Comparison of ENCODE assay signal across 8 cellular contexts in the genomic region with DNA sequence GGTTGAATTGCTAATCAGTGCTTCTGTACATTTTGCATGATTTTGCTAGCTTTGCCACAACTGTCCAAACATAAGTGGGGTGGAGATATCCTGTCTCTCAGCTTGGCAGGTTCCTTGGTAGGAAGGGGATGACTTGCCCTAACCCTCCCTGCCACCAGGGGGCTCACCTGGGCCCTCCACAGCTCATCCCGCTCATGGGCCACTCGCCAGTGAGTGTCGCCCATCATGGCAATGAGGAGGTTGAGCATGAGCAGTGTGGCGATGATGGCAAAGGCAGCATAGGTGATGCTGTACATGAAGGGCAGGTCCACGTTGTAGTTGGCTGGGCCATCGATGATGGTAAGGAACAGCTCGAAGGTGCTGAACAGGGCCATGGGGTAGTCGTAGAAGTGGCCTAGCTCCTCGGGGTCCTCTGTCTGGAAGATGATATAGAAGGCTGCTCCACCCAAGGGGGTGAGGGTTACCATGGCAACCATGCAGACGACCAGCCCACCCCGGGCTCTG. TPM values are rescaled to one million over a fixed set of nuclear protein-coding genes. Genes with fewer than 3 reads are reported as not detected.
DNase-seq lines count a peak whose midpoint lies in the region; ATAC-seq, FAIRE-seq and TF ChIP-seq lines count a peak whose summit lies in the region.

No MANE protein-coding gene starts in this region.

- H3K4me3 ChIP-seq in keratinocyte (ENCODE audit: control insufficient read depth in 2 of 3, extremely low read depth in 1 of 3, insufficient read depth in 2 of 3, low read depth in 1 of 3, low read length in 3 of 3), result no peak overlapping the region

- FAIRE-seq in keratinocyte (lab: Jason Lieb, UNC), result no peak

- no peaks in the 10 kb centered on the region for H3K36me3 ChIP-seq in keratinocyte (ENCODE audit: control insufficient read depth in 2 of 2, extremely low read depth in 1 of 2, insufficient read depth in 2 of 2, low read length in 2 of 2)

- ATAC-seq in GM18502 (IDR thresholded peaks at IDR 0.05; ENCODE audit: poor library complexity, unreplicated experiment) (peak; percentile 89), HG03439 (IDR thresholded peaks at IDR 0.05; ENCODE audit: unreplicated experiment) (peak; percentile 72)

- TF ChIP-seq CTCF in keratinocyte (optimal IDR thresholded peaks at IDR 0.05 in 1 of 3, IDR thresholded peaks at IDR 0.05 in 1 of 3, conservative IDR thresholded peaks at IDR 0.05 in 1 of 3; ENCODE audit: extremely low read depth in 1 of 3, insufficient read depth in 2 of 3, low read length in 3 of 3), result peak; percentile 73 to 84 (median 80)

- in situ Hi-C loops in ACHN (cut with HindIII; ENCODE audit: low pct_ligation_motif_present, low pct_unique_long_range_greater_than_20kb, low sequenced_read_pairs), result no loop called here

- no peak overlapping the region for H3K4me2 ChIP-seq in keratinocyte (ENCODE audit: control insufficient read depth, extremely low read depth, insufficient read depth, low read depth, low read length)

- H3K9me3 ChIP-seq in keratinocyte (ENCODE audit: control insufficient read depth, low read depth, low read length), result no peaks in the 10 kb centered on the region

- no peaks in the 10 kb centered on the region for H3K4me1 ChIP-seq in keratinocyte (ENCODE audit: control insufficient read depth, extremely low read depth, insufficient read depth, low read length)

- H3K79me2 ChIP-seq in keratinocyte (ENCODE audit: control insufficient read depth, insufficient read depth, low read length), result no peaks in the 10 kb centered on the region

- H3K9ac ChIP-seq in keratinocyte (ENCODE audit: control insufficient read depth, extremely low read depth, insufficient read depth, low read length), result no peak overlapping the region

- dilution Hi-C loops in keratinocyte (cut with MboI; ENCODE audit: extremely low pct_ligation_motif_present, low sequenced_read_pairs), result no loop called here

- no peak overlapping the region for H2AFZ ChIP-seq in keratinocyte (ENCODE audit: control insufficient read depth, low read length)

- H4K20me1 ChIP-seq in keratinocyte (ENCODE audit: control insufficient read depth, extremely low read depth, insufficient read depth, low read length), result no peaks in the 10 kb centered on the region

- no peak overlapping the region for H3K27ac ChIP-seq in keratinocyte (ENCODE audit: control insufficient read depth, insufficient read depth, low read length)

- H3K9me1 ChIP-seq in keratinocyte (ENCODE audit: control insufficient read depth, extremely low read depth, insufficient read depth, low read length), result no peaks in the 10 kb centered on the region

- DNase-seq in ACHN (peak; percentile 37), keratinocyte (ENCODE audit: low read depth, low spot score) (no peak), retina (no peak), NCI-H1092 treated with DMSO at 0.1 percent for 48 hours (lab: John Stamatoyannopoulos, UW) (no peak), NCI-H1694 treated with DMSO at 0.1 percent for 48 hours (lab: John Stamatoyannopoulos, UW) (no peak)
- DNase-seq in activated CD4-positive, alpha-beta T cell treated with anti-CD3 and anti-CD28 coated beads, Interleukin-2, amount 50 U/mL, for 48 hours, result peak; percentile 42 to 53

- no peaks in the 10 kb centered on the region for H3K27me3 ChIP-seq in keratinocyte (ENCODE audit: control insufficient read depth, extremely low read depth, insufficient read depth, low read length)

RNA-seq across cellular contexts. Expression of a gene that starts 12.2 kb away (rescaled TPM):
- polyA plus RNA-seq in keratinocyte, result 0.63 to 1.8 TPM (median 1.5 TPM) in 3 replicates
- 0.59 TPM for polyA plus RNA-seq in keratinocyte (2011; ENCODE audit: low read depth)
- polyA plus RNA-seq in keratinocyte (2011; cell fraction: cytosol; rRNA removed), result 0.21 and 0.33 TPM in 2 replicates
- 1.9 and 2.2 TPM in 2 replicates for polyA plus RNA-seq in keratinocyte (2011; cell fraction: nucleus; rRNA removed)
- 0.50 and 1.9 TPM in 2 replicates for polyA plus RNA-seq in keratinocyte (2012; ENCODE audit: low replicate concordance)
- 1.0 to 1.9 TPM (median 1.8 TPM) in 3 replicates for polyA minus RNA-seq in keratinocyte
- not detected for polyA minus RNA-seq in keratinocyte (2011; cell fraction: cytosol; rRNA and poly(A)+ RNA removed)
- 0.62 and 1.5 TPM in 2 replicates for polyA minus RNA-seq in keratinocyte (2011; cell fraction: nucleus; rRNA and poly(A)+ RNA removed)

RNA-seq across cellular contexts. Expression of a gene that starts 18.5 kb away (rescaled TPM):
- polyA plus RNA-seq in keratinocyte, result 0.59 to 3.0 TPM (median 1.9 TPM) in 3 replicates
- 17.8 TPM for polyA plus RNA-seq in keratinocyte (2011; ENCODE audit: low read depth)
- 0.82 and 0.94 TPM in 2 replicates for polyA plus RNA-seq in keratinocyte (2011; cell fraction: cytosol; rRNA removed)
- polyA plus RNA-seq in keratinocyte (2011; cell fraction: nucleus; rRNA removed), result 2.9 and 3.7 TPM in 2 replicates
- polyA plus RNA-seq in keratinocyte (2012; ENCODE audit: low replicate concordance), result 0.70 and 17.2 TPM in 2 replicates
- polyA minus RNA-seq in keratinocyte, result 1.4 to 6.6 TPM (median 1.6 TPM) in 3 replicates
- polyA minus RNA-seq in keratinocyte (2011; cell fraction: cytosol; rRNA and poly(A)+ RNA removed), result 5.2 TPM
- polyA minus RNA-seq in keratinocyte (2011; cell fraction: nucleus; rRNA and poly(A)+ RNA removed), result 3.1 and 4.2 TPM in 2 replicates

Comparison
In these comparisons a context has a peak if more than half of its experiments do, and no peak if none do; other contexts are left out.
1. DNase-seq: peak in ACHN (single experiment) and activated CD4-positive, alpha-beta T cell treated with anti-CD3 and anti-CD28 coated beads, Interleukin-2, amount 50 U/mL, for 48 hours (2 of 2); none in keratinocyte (single experiment), retina (single experiment), NCI-H1092 treated with DMSO at 0.1 percent for 48 hours (single experiment) and NCI-H1694 treated with DMSO at 0.1 percent for 48 hours (single experiment).